ENCODE assay signal across 14 cellular contexts in genomic region chr6:2713473-2714358, GRCh38. TPM values are rescaled to one million over a fixed set of nuclear protein-coding genes. Genes with fewer than 3 reads are reported as not detected.
A peak's percentile ranks its signal among the peaks of the same experiment; 100 is the strongest.
DNase-seq lines count a peak whose midpoint lies in the region; ATAC-seq, FAIRE-seq and TF ChIP-seq lines count a peak whose summit lies in the region.
"Had no signal": no experiment of that assay in that cellular context is flagged by ENCODE, and none has a peak within 500 bp of the region (broad histone marks: within the 10 kb centered on the region; RNA-seq: fewer than 3 reads in every experiment).

No MANE protein-coding gene starts in this region.

- H3K36me3 ChIP-seq in heart left ventricle = no peaks in the 10 kb centered on the region
- H3K36me3 ChIP-seq: neural progenitor cell, upper lobe of left lung had no signal

- no peaks in the 10 kb centered on the region for H3K27me3 ChIP-seq in heart left ventricle
- H3K27me3 ChIP-seq: neural progenitor cell, upper lobe of left lung had no signal

- H3K36me3 Mint-ChIP-seq in progenitor cell of endocrine pancreas (ENCODE audit: insufficient read depth) = peaks cover 5% of the 10 kb centered on the region
- H3K36me3 Mint-ChIP-seq: neural progenitor cell had no signal

- H3K4me3 ChIP-seq in heart left ventricle (no peak overlapping the region), fibroblast of pulmonary artery (replicated peaks; ENCODE audit: low read depth, low read length) (no peak overlapping the region)
- H3K4me3 ChIP-seq: neural progenitor cell, upper lobe of left lung had no signal

- H3K9me3 ChIP-seq in heart left ventricle = peaks cover 0 to 17% (median 0%) of the 10 kb centered on the region in 12 donors

- no peak for TF ChIP-seq CTCF in heart left ventricle (IDR thresholded peaks at IDR 0.05)
- no peak for TF ChIP-seq CTCF in fibroblast of pulmonary artery (IDR thresholded peaks at IDR 0.05; ENCODE audit: low read length, missing control alignments)
- no peak for TF ChIP-seq CTCF in progenitor cell of endocrine pancreas (IDR thresholded peaks at IDR 0.05; ENCODE audit: unreplicated experiment)

- H3K27me3 Mint-ChIP-seq in progenitor cell of endocrine pancreas = no peaks in the 10 kb centered on the region

- peaks cover 17% of the 10 kb centered on the region for H3K9me3 Mint-ChIP-seq in progenitor cell of endocrine pancreas (ENCODE audit: low read depth)

- H3K4me3 Mint-ChIP-seq in progenitor cell of endocrine pancreas (ENCODE audit: low read depth) = no peak overlapping the region
- H3K4me3 Mint-ChIP-seq: neural progenitor cell had no signal

- no peak for TF ChIP-seq POLR2A in heart left ventricle (IDR thresholded peaks at IDR 0.05)

- 86 to 93% (median 89%) methylated on average over 11 of the region's 11 CpGs for WGBS in heart left ventricle, 4 donors

- no peaks in the 10 kb centered on the region for H3K4me1 Mint-ChIP-seq in progenitor cell of endocrine pancreas (ENCODE audit: low read depth)
- H3K4me1 Mint-ChIP-seq: neural progenitor cell had no signal

- H3K4me1 ChIP-seq in heart left ventricle = peaks cover 0 to 13% (median 0%) of the 10 kb centered on the region in 12 donors
- H3K4me1 ChIP-seq: neural progenitor cell, upper lobe of left lung had no signal

- H3K27ac Mint-ChIP-seq in progenitor cell of endocrine pancreas = no peak overlapping the region
- H3K27ac Mint-ChIP-seq: neural progenitor cell had no signal

- FAIRE-seq in urothelium cell line (lab: Jason Lieb, UNC) = no peak

- intact Hi-C loops in heart left ventricle (cut with DNase I) (no loop called here), Right ventricle myocardium inferior (cut with DNase I) (no loop called here)

- ATAC-seq in heart left ventricle (peak in 3 of 4 donors; percentile 10 to 42 (median 20)), Right ventricle myocardium inferior (no peak), GM21619 (IDR thresholded peaks at IDR 0.05; ENCODE audit: unreplicated experiment) (no peak)

- DNase-seq in heart left ventricle (no peak), Right ventricle myocardium inferior (ENCODE audit: missing footprints) (no peak), RPMI7951 (ENCODE audit: low read depth) (peak; percentile 82), fibroblast of pulmonary artery (ENCODE audit: low read depth) (peak; percentile 83), urothelium cell line (ENCODE audit: low spot score) (peak; percentile 23), progenitor cell of endocrine pancreas (ENCODE audit: low spot score, unreplicated experiment) (no peak), NCI-H1417 (lab: John Stamatoyannopoulos, UW) (no peak)
- DNase-seq: activated naive CD4-positive, alpha-beta T cell treated with anti-CD3 and anti-CD28 coated beads, Interleukin-2, amount 50 U/mL, for 16 hours; DMS79; stimulated activated CD4-positive, alpha-beta T cell treated with anti-CD3 and anti-CD28 coated beads, Interleukin-12 subunit alpha, Interleukin-12 subunit beta, amount 100 ng/mL, for 4 hours; T-helper 9 cell; upper lobe of left lung had no signal

- peak overlapping the region in 1 of 12 donors; percentile 16 for H3K27ac ChIP-seq in heart left ventricle
- H3K27ac ChIP-seq: neural progenitor cell, upper lobe of left lung had no signal

RNA-seq across cellular contexts. Expression of gene MYLK4, which starts 37.0 kb away (rescaled TPM):
- total RNA-seq in heart left ventricle = 1 to 10 TPM in 3 of 9 donors, under 1 TPM in 6; 0.28 to 1.6 (median 0.80) TPM
- polyA plus RNA-seq in heart left ventricle = under 1 TPM; 0.14 to 0.38 TPM
- total RNA-seq in Right ventricle myocardium inferior = 2.0 TPM
- 0.29 and 0.60 TPM in 2 replicates for total RNA-seq in RPMI7951 (2014; rRNA removed; shearing (Covaris generic))
- total RNA-seq in progenitor cell of endocrine pancreas = 0.60 and 0.80 TPM in 2 replicates

RNA-seq across cellular contexts. Expression of gene WRNIP1, which starts 51.5 kb away (rescaled TPM):
- total RNA-seq in heart left ventricle = 10 to 100 TPM; 32.1 to 64.1 (median 34.7) TPM
- polyA plus RNA-seq in heart left ventricle = 10 to 100 TPM; 32.7 to 39.0 TPM
- total RNA-seq in Right ventricle myocardium inferior = 40.8 TPM
- 60.2 and 62.6 TPM in 2 replicates for total RNA-seq in RPMI7951 (2014; rRNA removed; shearing (Covaris generic))
- total RNA-seq in progenitor cell of endocrine pancreas = 40.4 and 42.5 TPM in 2 replicates

Comparison
In these comparisons a context has a peak if more than half of its experiments do, and no peak if none do; other contexts are left out.
1. ATAC-seq: peak in heart left ventricle (3 of 4); none in Right ventricle myocardium inferior (single experiment) and GM21619 (single experiment).
2. DNase-seq: peak in RPMI7951 (single experiment), fibroblast of pulmonary artery (single experiment) and urothelium cell line (single experiment); none in heart left ventricle (0 of 5), Right ventricle myocardium inferior (single experiment), progenitor cell of endocrine pancreas (single experiment) and NCI-H1417 (0 of 3).